9 cellular contexts compared by ENCODE assay signal in the genomic region with DNA sequence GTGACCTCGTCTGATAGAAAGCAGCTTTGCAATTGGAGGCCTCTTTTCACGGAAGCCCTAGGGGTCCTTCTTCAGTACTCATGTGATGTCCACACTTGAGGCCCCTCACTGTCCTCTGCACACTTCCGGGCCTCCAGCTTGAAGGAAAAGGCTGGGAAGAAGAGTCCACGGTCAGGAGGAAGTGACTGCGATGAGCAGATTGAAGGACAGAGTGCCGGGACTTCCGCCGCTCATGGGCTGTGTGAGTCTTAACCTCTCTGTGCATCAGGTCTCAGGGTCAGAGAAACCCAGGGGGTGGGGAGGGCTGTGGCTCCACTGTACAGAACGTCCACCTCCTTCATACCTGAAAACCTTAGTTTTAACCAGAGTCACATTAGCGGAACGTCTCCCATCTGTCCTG. TPM values are rescaled to one million over a fixed set of nuclear protein-coding genes. Genes with fewer than 3 reads are reported as not detected.
"Had no signal": no experiment of that assay in that cellular context is flagged by ENCODE, and none has a peak within 500 bp of the region (broad histone marks: within the 10 kb centered on the region; RNA-seq: fewer than 3 reads in every experiment).

No MANE protein-coding gene starts in this region.

- H3K9ac ChIP-seq: GM23248 had no signal

- H3K9me3 ChIP-seq: HAP-1 had no signal

- H3K27ac ChIP-seq: GM23248 had no signal

- H3K4me1 ChIP-seq: HAP-1 had no signal

- ATAC-seq: HCT116 had no signal

- H3K36me3 ChIP-seq: HAP-1 had no signal

- H3K4me3 ChIP-seq: GM23248, HAP-1 had no signal

- DNase-seq: GM23248, GOT3, H7, HFFc6 had no signal

- H2AFZ ChIP-seq: GM23248 had no signal

- FAIRE-seq: HTR-8/SVneo had no signal

RNA-seq across cellular contexts. Expression of gene SORCS2, which starts 51.2 kb away (rescaled TPM):
- total RNA-seq: HT-29 had no signal
- polyA plus RNA-seq: IgD-negative memory B cell had no signal
